19 cellular contexts compared by ENCODE assay signal in genomic region chr17:59002848-59003247, GRCh38.
DNase-seq lines count a peak whose midpoint lies in the region; ATAC-seq and TF ChIP-seq lines count a peak whose summit lies in the region.
"Had no signal": no experiment of that assay in that cellular context is flagged by ENCODE, and none has a peak within 500 bp of the region (broad histone marks: within the 10 kb centered on the region; RNA-seq: fewer than 3 reads in every experiment).

No MANE protein-coding gene starts in this region.

- H4K20me1 ChIP-seq in Loucy (ENCODE audit: insufficient read depth, low read length, poor library complexity, severe bottlenecking) (no peaks in the 10 kb centered on the region), smooth muscle cell (ENCODE audit: low read depth) (no peaks in the 10 kb centered on the region)

- H3K79me2 ChIP-seq in Loucy (ENCODE audit: insufficient read depth, low read length), result no peaks in the 10 kb centered on the region
- H3K79me2 ChIP-seq in smooth muscle cell (ENCODE audit: low read depth), result no peaks in the 10 kb centered on the region

- peak overlapping the region; percentile 16 for H3K4me2 ChIP-seq in Loucy (ENCODE audit: low read depth, low read length, poor library complexity, severe bottlenecking)
- H3K4me2 ChIP-seq in smooth muscle cell, result no peak overlapping the region
- H3K4me2 ChIP-seq: PC-9 had no signal

- POLR2A ChIA-PET in activated CD4-positive, alpha-beta memory T cell treated with anti-CD3 and anti-CD28 coated beads, Interleukin-2, amount 10 ng/mL, durations not matched to agents 7 days and 5 days (lab: Charles Lee), result interaction anchor here (8.4 kb wide), 1 partner anchor 372 kb away, joined by 60 read pairs; no protein-coding TSS in a partner anchor

- no peaks in the 10 kb centered on the region for H3K9me3 Mint-ChIP-seq in activated naive CD4-positive, alpha-beta T cell treated with anti-CD3 and anti-CD28 coated beads, Interleukin-2, amount 50 U/mL, for 72 hours
- no peaks in the 10 kb centered on the region for H3K9me3 Mint-ChIP-seq in activated naive CD4-positive, alpha-beta T cell treated with anti-CD3 and anti-CD28 coated beads, Interleukin-2, amount 10 ng/mL, durations not matched to agents 7 days and 5 days
- H3K9me3 Mint-ChIP-seq in dendritic cell treated with granulocyte-macrophage colony-stimulating factor and Interleukin-4, amounts not matched to agents 40 ng/mL and 50 ng/mL, for 4 days, result no peaks in the 10 kb centered on the region
- no peaks in the 10 kb centered on the region for H3K9me3 Mint-ChIP-seq in activated CD4-positive, alpha-beta memory T cell treated with anti-CD3 and anti-CD28 coated beads, Interleukin-2, amount 10 ng/mL, durations not matched to agents 7 days and 5 days
- H3K9me3 Mint-ChIP-seq: activated CD4-positive, alpha-beta memory T cell treated with anti-CD3 and anti-CD28 coated beads for 36 hours; memory B cell had no signal

- WGBS in smooth muscle cell (ENCODE audit: low lambda C conversion rate), result 95% methylated on average over 2 of the region's 2 CpGs

- ATAC-seq in activated naive CD4-positive, alpha-beta T cell treated with anti-CD3 and anti-CD28 coated beads, Interleukin-2, amount 50 U/mL, for 72 hours, result no peak
- ATAC-seq: psoas muscle, upper lobe of right lung had no signal

- CTCF ChIA-PET in activated naive CD4-positive, alpha-beta T cell treated with anti-CD3 and anti-CD28 coated beads, Interleukin-2, amount 10 ng/mL, durations not matched to agents 7 days and 5 days (lab: Charles Lee), result interaction anchor here (0.9 to 5.3 kb wide), 4 partner anchors 44 to 483 kb away, joined by 4 to 35 read pairs (median 16); no protein-coding TSS in a partner anchor
- CTCF ChIA-PET in activated CD4-positive, alpha-beta memory T cell treated with anti-CD3 and anti-CD28 coated beads, Interleukin-2, amount 10 ng/mL, durations not matched to agents 7 days and 5 days (lab: Charles Lee), result interaction anchor here (1.2 to 5.2 kb wide), 4 partner anchors 292 to 484 kb away, joined by 3 to 28 read pairs (median 15); partner anchors contain the start of gene RAD51C

- H3K4me1 Mint-ChIP-seq in activated naive CD4-positive, alpha-beta T cell treated with anti-CD3 and anti-CD28 coated beads, Interleukin-2, amount 10 ng/mL, durations not matched to agents 7 days and 5 days, result peaks cover 24% of the 10 kb centered on the region
- peaks cover 41% of the 10 kb centered on the region for H3K4me1 Mint-ChIP-seq in dendritic cell treated with granulocyte-macrophage colony-stimulating factor and Interleukin-4, amounts not matched to agents 40 ng/mL and 50 ng/mL, for 4 days (ENCODE audit: low read depth)
- H3K4me1 Mint-ChIP-seq in activated CD4-positive, alpha-beta memory T cell treated with anti-CD3 and anti-CD28 coated beads, Interleukin-2, amount 10 ng/mL, durations not matched to agents 7 days and 5 days, result peaks cover 33% of the 10 kb centered on the region

- H3K9me3 ChIP-seq in Loucy (ENCODE audit: insufficient read depth, low read depth, low read length) (no peaks in the 10 kb centered on the region), smooth muscle cell (replicated peaks; ENCODE audit: low read depth) (no peaks in the 10 kb centered on the region)
- H3K9me3 ChIP-seq: psoas muscle, upper lobe of right lung had no signal

- DNase-seq in activated naive CD4-positive, alpha-beta T cell treated with anti-CD3 and anti-CD28 coated beads, Interleukin-2, amount 50 U/mL, for 72 hours (ENCODE audit: low spot score in 2 of 2), result no peak
- DNase-seq in activated naive CD4-positive, alpha-beta T cell treated with anti-CD3 and anti-CD28 coated beads, Interleukin-2, amount 10 ng/mL, durations not matched to agents 7 days and 5 days, result no peak
- DNase-seq in smooth muscle cell (lab: John Stamatoyannopoulos, UW; ENCODE audit: unreplicated experiment) (no peak), foreskin melanocyte (no peak), OCI-M2 (lab: John Stamatoyannopoulos, UW; ENCODE audit: unreplicated experiment) (no peak)
- no peak for DNase-seq in activated CD4-positive, alpha-beta memory T cell treated with anti-CD3 and anti-CD28 coated beads, Interleukin-2, amount 10 ng/mL, durations not matched to agents 7 days and 5 days
- DNase-seq: activated CD4-positive, alpha-beta memory T cell treated with anti-CD3 and anti-CD28 coated beads for 36 hours; activated naive CD4-positive, alpha-beta T cell; cerebellar nuclear complex; GOT3; NCI-H1048; NCI-H345; PC-9; psoas muscle; stimulated activated CD4-positive, alpha-beta T cell treated with anti-CD3 and anti-CD28 coated beads, Interleukin-1b, Interleukin-23, amount 100 ng/mL, for 48 hours; upper lobe of right lung had no signal

- peak overlapping the region; percentile 84 for H3K27ac ChIP-seq in smooth muscle cell (ENCODE audit: low read depth)
- H3K27ac ChIP-seq: PC-9, psoas muscle had no signal

- H3K4me3 ChIP-seq in Loucy (ENCODE audit: low read length, poor library complexity, severe bottlenecking) (no peak overlapping the region), smooth muscle cell (no peak overlapping the region)
- H3K4me3 ChIP-seq: PC-9, psoas muscle, upper lobe of right lung had no signal

- intact Hi-C loops in dendritic cell treated with granulocyte-macrophage colony-stimulating factor and Interleukin-4, amounts not matched to agents 40 ng/mL and 50 ng/mL, for 4 days (cut with micrococcal nuclease), result no loop called here

- no peak overlapping the region for H2AFZ ChIP-seq in Loucy (ENCODE audit: low read length)
- no peak overlapping the region for H2AFZ ChIP-seq in smooth muscle cell (ENCODE audit: low read depth)
- H2AFZ ChIP-seq: PC-9 had no signal

- H3K27me3 ChIP-seq in Loucy (ENCODE audit: insufficient read depth, low read length, poor library complexity, severe bottlenecking) (no peaks in the 10 kb centered on the region), smooth muscle cell (ENCODE audit: low read depth) (no peaks in the 10 kb centered on the region)
- H3K27me3 ChIP-seq: upper lobe of right lung had no signal

- no peak overlapping the region for H3K9ac ChIP-seq in Loucy (ENCODE audit: low read depth, low read length, poor library complexity, severe bottlenecking)
- no peak overlapping the region for H3K9ac ChIP-seq in smooth muscle cell (ENCODE audit: low read depth)

- no peaks in the 10 kb centered on the region for H3K27me3 Mint-ChIP-seq in activated naive CD4-positive, alpha-beta T cell treated with anti-CD3 and anti-CD28 coated beads, Interleukin-2, amount 10 ng/mL, durations not matched to agents 7 days and 5 days
- no peaks in the 10 kb centered on the region for H3K27me3 Mint-ChIP-seq in dendritic cell treated with granulocyte-macrophage colony-stimulating factor and Interleukin-4, amounts not matched to agents 40 ng/mL and 50 ng/mL, for 4 days
- no peaks in the 10 kb centered on the region for H3K27me3 Mint-ChIP-seq in activated CD4-positive, alpha-beta memory T cell treated with anti-CD3 and anti-CD28 coated beads, Interleukin-2, amount 10 ng/mL, durations not matched to agents 7 days and 5 days
- H3K27me3 Mint-ChIP-seq: activated CD4-positive, alpha-beta memory T cell treated with anti-CD3 and anti-CD28 coated beads for 36 hours; memory B cell had no signal

- peaks cover 0 to 25% of the 10 kb centered on the region in 2 donors for H3K36me3 Mint-ChIP-seq in activated naive CD4-positive, alpha-beta T cell treated with anti-CD3 and anti-CD28 coated beads, Interleukin-2, amount 50 U/mL, for 72 hours
- H3K36me3 Mint-ChIP-seq in activated naive CD4-positive, alpha-beta T cell treated with anti-CD3 and anti-CD28 coated beads, Interleukin-2, amount 10 ng/mL, durations not matched to agents 7 days and 5 days, result peaks cover 17% of the 10 kb centered on the region
- H3K36me3 Mint-ChIP-seq in dendritic cell treated with granulocyte-macrophage colony-stimulating factor and Interleukin-4, amounts not matched to agents 40 ng/mL and 50 ng/mL, for 4 days (ENCODE audit: low read depth), result peaks cover 20% of the 10 kb centered on the region
- H3K36me3 Mint-ChIP-seq in activated CD4-positive, alpha-beta memory T cell treated with anti-CD3 and anti-CD28 coated beads, Interleukin-2, amount 10 ng/mL, durations not matched to agents 7 days and 5 days (ENCODE audit: low read depth), result peaks cover 28% of the 10 kb centered on the region

- peaks cover 3% of the 10 kb centered on the region; the same call in 1 of the 2 replicates for H3F3A ChIP-seq in Loucy (ENCODE audit: low read depth)
- H3F3A ChIP-seq in smooth muscle cell (ENCODE audit: low read depth), result peaks cover 4% of the 10 kb centered on the region

- peak overlapping the region; percentile 30 to 77 for H3K27ac Mint-ChIP-seq in activated naive CD4-positive, alpha-beta T cell treated with anti-CD3 and anti-CD28 coated beads, Interleukin-2, amount 50 U/mL, for 72 hours
- H3K27ac Mint-ChIP-seq in activated naive CD4-positive, alpha-beta T cell treated with anti-CD3 and anti-CD28 coated beads, Interleukin-2, amount 10 ng/mL, durations not matched to agents 7 days and 5 days, result no peak overlapping the region
- H3K27ac Mint-ChIP-seq in dendritic cell treated with granulocyte-macrophage colony-stimulating factor and Interleukin-4, amounts not matched to agents 40 ng/mL and 50 ng/mL, for 4 days, result peak overlapping the region; percentile 52
- H3K27ac Mint-ChIP-seq in activated CD4-positive, alpha-beta memory T cell treated with anti-CD3 and anti-CD28 coated beads, Interleukin-2, amount 10 ng/mL, durations not matched to agents 7 days and 5 days, result no peak overlapping the region
- H3K27ac Mint-ChIP-seq: activated CD4-positive, alpha-beta memory T cell treated with anti-CD3 and anti-CD28 coated beads for 36 hours had no signal

- H3K36me3 ChIP-seq in Loucy (ENCODE audit: insufficient read depth, low read length) (peaks cover 34% of the 10 kb centered on the region), smooth muscle cell (ENCODE audit: low read depth) (no peaks in the 10 kb centered on the region)

- TF ChIP-seq CTCF in Loucy (conservative IDR thresholded peaks at IDR 0.05; ENCODE audit: low read length) (no peak), smooth muscle cell (IDR thresholded peaks at IDR 0.05; ENCODE audit: borderline replicate concordance, insufficient read depth, poor library complexity, severe bottlenecking) (no peak)

- no peaks in the 10 kb centered on the region for H3K9me2 ChIP-seq in Loucy (replicated peaks; ENCODE audit: low read depth, low read length)

- no peak overlapping the region for H3K4me3 Mint-ChIP-seq in activated naive CD4-positive, alpha-beta T cell treated with anti-CD3 and anti-CD28 coated beads, Interleukin-2, amount 10 ng/mL, durations not matched to agents 7 days and 5 days
- H3K4me3 Mint-ChIP-seq in dendritic cell treated with granulocyte-macrophage colony-stimulating factor and Interleukin-4, amounts not matched to agents 40 ng/mL and 50 ng/mL, for 4 days, result no peak overlapping the region
- H3K4me3 Mint-ChIP-seq in activated CD4-positive, alpha-beta memory T cell treated with anti-CD3 and anti-CD28 coated beads, Interleukin-2, amount 10 ng/mL, durations not matched to agents 7 days and 5 days, result no peak overlapping the region
- H3K4me3 Mint-ChIP-seq: activated CD4-positive, alpha-beta memory T cell treated with anti-CD3 and anti-CD28 coated beads for 36 hours; memory B cell had no signal

- peaks cover 31% of the 10 kb centered on the region for H3K4me1 ChIP-seq in Loucy (ENCODE audit: insufficient read depth, low read length, poor library complexity, severe bottlenecking)
- no peaks in the 10 kb centered on the region for H3K4me1 ChIP-seq in smooth muscle cell (ENCODE audit: low read depth)
- H3K4me1 ChIP-seq: psoas muscle had no signal

Comparison
In these comparisons a context has a peak if more than half of its experiments do, and no peak if none do; other contexts are left out.
1. H3K27ac Mint-ChIP-seq: peak in activated naive CD4-positive, alpha-beta T cell treated with anti-CD3 and anti-CD28 coated beads, Interleukin-2, amount 50 U/mL, for 72 hours (2 of 2) and dendritic cell treated with granulocyte-macrophage colony-stimulating factor and Interleukin-4, amounts not matched to agents 40 ng/mL and 50 ng/mL, for 4 days (single experiment); none in activated naive CD4-positive, alpha-beta T cell treated with anti-CD3 and anti-CD28 coated beads, Interleukin-2, amount 10 ng/mL, durations not matched to agents 7 days and 5 days (single experiment) and activated CD4-positive, alpha-beta memory T cell treated with anti-CD3 and anti-CD28 coated beads, Interleukin-2, amount 10 ng/mL, durations not matched to agents 7 days and 5 days (single experiment).